ENCODE assay signal across 2 cellular contexts in genomic region chr2:41716497-41716896, GRCh38.
TF ChIP-seq lines count a peak whose summit lies in the region.

No MANE protein-coding gene starts in this region.

TF ChIP-seq in HCT116, 20 proteins besides CTCF, POLR2A, EP300 and RAD21 (continued from another document):
- TF ChIP-seq, protein P1, sequence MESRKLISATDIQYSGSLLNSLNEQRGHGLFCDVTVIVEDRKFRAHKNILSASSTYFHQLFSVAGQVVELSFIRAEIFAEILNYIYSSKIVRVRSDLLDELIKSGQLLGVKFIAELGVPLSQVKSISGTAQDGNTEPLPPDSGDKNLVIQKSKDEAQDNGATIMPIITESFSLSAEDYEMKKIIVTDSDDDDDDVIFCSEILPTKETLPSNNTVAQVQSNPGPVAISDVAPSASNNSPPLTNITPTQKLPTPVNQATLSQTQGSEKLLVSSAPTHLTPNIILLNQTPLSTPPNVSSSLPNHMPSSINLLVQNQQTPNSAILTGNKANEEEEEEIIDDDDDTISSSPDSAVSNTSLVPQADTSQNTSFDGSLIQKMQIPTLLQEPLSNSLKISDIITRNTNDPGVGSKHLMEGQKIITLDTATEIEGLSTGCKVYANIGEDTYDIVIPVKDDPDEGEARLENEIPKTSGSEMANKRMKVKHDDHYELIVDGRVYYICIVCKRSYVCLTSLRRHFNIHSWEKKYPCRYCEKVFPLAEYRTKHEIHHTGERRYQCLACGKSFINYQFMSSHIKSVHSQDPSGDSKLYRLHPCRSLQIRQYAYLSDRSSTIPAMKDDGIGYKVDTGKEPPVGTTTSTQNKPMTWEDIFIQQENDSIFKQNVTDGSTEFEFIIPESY (IDR thresholded peaks at IDR 0.05; ENCODE audit: extremely low read depth, insufficient replicate concordance, low read length): no peak
- TF ChIP-seq POLR2AphosphoS5 (IDR thresholded peaks at IDR 0.05; ENCODE audit: low read depth, low read length): no peak
- TF ChIP-seq ZFX (IDR thresholded peaks at IDR 0.05): no peak
- no peak for TF ChIP-seq SIN3A (IDR thresholded peaks at IDR 0.05; ENCODE audit: low read depth)
- TF ChIP-seq EZH2phosphoT487 (IDR thresholded peaks at IDR 0.05; ENCODE audit: borderline replicate concordance): no peak
- TF ChIP-seq, protein P2, sequence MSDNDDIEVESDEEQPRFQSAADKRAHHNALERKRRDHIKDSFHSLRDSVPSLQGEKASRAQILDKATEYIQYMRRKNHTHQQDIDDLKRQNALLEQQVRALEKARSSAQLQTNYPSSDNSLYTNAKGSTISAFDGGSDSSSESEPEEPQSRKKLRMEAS (IDR thresholded peaks at IDR 0.05): no peak
- no peak for TF ChIP-seq ELF1 (IDR thresholded peaks at IDR 0.05; ENCODE audit: borderline replicate concordance, low read depth)
- TF ChIP-seq, protein P3, sequence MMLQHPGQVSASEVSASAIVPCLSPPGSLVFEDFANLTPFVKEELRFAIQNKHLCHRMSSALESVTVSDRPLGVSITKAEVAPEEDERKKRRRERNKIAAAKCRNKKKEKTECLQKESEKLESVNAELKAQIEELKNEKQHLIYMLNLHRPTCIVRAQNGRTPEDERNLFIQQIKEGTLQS (IDR thresholded peaks at IDR 0.05): no peak
TF ChIP-seq in HCT116: peak in this region for 0.

TF ChIP-seq in WTC11, 78 proteins besides CTCF, POLR2A, EP300 and RAD21 (continued from another document):
- TF ChIP-seq NFE2L1 (CRISPR knock-in tag; IDR thresholded peaks at IDR 0.05) (no peak), NFYB (CRISPR knock-in tag; conservative IDR thresholded peaks at IDR 0.05; ENCODE audit: low read depth) (no peak), ARID4B (CRISPR knock-in tag; IDR thresholded peaks at IDR 0.05; ENCODE audit: borderline replicate concordance) (no peak), ESRRA (CRISPR knock-in tag; IDR thresholded peaks at IDR 0.05; ENCODE audit: borderline replicate concordance) (no peak), GABPB1 (CRISPR knock-in tag; IDR thresholded peaks at IDR 0.05) (no peak), ZNF532 (CRISPR knock-in tag; IDR thresholded peaks at IDR 0.05; ENCODE audit: borderline replicate concordance) (no peak), OVOL2 (CRISPR knock-in tag; IDR thresholded peaks at IDR 0.05; ENCODE audit: borderline replicate concordance) (no peak)
- TF ChIP-seq, protein P4, sequence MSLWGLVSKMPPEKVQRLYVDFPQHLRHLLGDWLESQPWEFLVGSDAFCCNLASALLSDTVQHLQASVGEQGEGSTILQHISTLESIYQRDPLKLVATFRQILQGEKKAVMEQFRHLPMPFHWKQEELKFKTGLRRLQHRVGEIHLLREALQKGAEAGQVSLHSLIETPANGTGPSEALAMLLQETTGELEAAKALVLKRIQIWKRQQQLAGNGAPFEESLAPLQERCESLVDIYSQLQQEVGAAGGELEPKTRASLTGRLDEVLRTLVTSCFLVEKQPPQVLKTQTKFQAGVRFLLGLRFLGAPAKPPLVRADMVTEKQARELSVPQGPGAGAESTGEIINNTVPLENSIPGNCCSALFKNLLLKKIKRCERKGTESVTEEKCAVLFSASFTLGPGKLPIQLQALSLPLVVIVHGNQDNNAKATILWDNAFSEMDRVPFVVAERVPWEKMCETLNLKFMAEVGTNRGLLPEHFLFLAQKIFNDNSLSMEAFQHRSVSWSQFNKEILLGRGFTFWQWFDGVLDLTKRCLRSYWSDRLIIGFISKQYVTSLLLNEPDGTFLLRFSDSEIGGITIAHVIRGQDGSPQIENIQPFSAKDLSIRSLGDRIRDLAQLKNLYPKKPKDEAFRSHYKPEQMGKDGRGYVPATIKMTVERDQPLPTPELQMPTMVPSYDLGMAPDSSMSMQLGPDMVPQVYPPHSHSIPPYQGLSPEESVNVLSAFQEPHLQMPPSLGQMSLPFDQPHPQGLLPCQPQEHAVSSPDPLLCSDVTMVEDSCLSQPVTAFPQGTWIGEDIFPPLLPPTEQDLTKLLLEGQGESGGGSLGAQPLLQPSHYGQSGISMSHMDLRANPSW (CRISPR knock-in tag; conservative IDR thresholded peaks at IDR 0.05; ENCODE audit: low read depth): no peak
